9 cellular contexts compared by ENCODE assay signal in the genomic region with DNA sequence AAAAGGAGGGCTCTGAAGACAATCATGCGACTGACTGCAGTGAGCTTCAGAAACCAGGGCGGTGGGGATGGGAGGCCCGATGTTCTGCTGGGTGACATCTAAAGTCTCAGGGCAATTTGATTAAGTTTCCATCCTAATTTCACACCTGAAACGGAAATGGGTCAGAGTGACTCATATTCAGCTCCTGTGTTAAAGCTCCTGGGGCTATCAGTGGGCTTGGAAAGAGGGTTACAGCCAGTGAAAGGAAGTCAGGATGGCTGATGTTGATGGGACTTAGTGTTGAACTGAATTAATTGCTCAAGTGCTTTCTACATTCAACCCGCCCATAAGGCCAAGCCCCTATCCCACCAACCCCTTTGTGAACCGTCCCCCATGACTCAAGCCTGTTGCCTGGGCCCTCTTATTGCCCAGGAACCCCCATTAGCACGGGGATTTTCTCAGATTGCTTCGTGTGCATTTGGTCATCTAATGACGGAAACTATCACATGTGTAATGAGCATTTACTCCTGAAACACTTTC. TPM values are rescaled to one million over a fixed set of nuclear protein-coding genes. Genes with fewer than 3 reads are reported as not detected.
A peak's percentile ranks its signal among the peaks of the same experiment; 100 is the strongest.
DNase-seq lines count a peak whose midpoint lies in the region; ATAC-seq and TF ChIP-seq lines count a peak whose summit lies in the region.
"Had no signal": no experiment of that assay in that cellular context is flagged by ENCODE, and none has a peak within 500 bp of the region (broad histone marks: within the 10 kb centered on the region; RNA-seq: fewer than 3 reads in every experiment).

No MANE protein-coding gene starts in this region.

- intact Hi-C loops in activated B cell treated with CpG ODN at 0.5 μM for 24 hours (cut with micrococcal nuclease) = loop anchor here (1.0 kb wide), 1 partner anchor 19 kb away; no protein-coding TSS in a partner anchor
- intact Hi-C loops in esophagus muscularis mucosa (cut with DNase I) = loop anchor here (5.0 kb wide), 1 partner anchor 33 kb away; no protein-coding TSS in a partner anchor

- TF ChIP-seq POLR2A in esophagus muscularis mucosa (IDR thresholded peaks at IDR 0.05; ENCODE audit: low read depth) = no peak

- H3K36me3 ChIP-seq in esophagus muscularis mucosa = no peaks in the 10 kb centered on the region

- 95% methylated on average over 9 of the region's 9 CpGs for WGBS in esophagus muscularis mucosa

- POLR2A ChIA-PET in activated B cell treated with CpG ODN at 0.5 μM for 24 hours (lab: Charles Lee) = interaction anchor here (0.6 to 1.5 kb wide), 6 partner anchors 8 to 111 kb away, joined by 3 to 4 read pairs (median 4); partner anchors contain the start of gene TBC1D7

- no peaks in the 10 kb centered on the region for H3K9me3 ChIP-seq in esophagus muscularis mucosa

- CTCF ChIA-PET in activated B cell treated with CpG ODN at 0.5 μM for 24 hours (lab: Charles Lee) = no interaction called here

- peak overlapping the region; percentile 50 for H3K27ac Mint-ChIP-seq in activated B cell treated with CpG ODN at 0.5 μM for 24 hours

- ATAC-seq in GM19023 (IDR thresholded peaks at IDR 0.05; ENCODE audit: unreplicated experiment) = peak; percentile 66
- peak; percentile 65 for ATAC-seq in HG02759 (IDR thresholded peaks at IDR 0.05; ENCODE audit: unreplicated experiment)
- peak; percentile 77 for ATAC-seq in activated B cell treated with CpG ODN at 0.5 μM for 24 hours (ENCODE audit: low read depth)

- no peak overlapping the region for H3K27ac ChIP-seq in esophagus muscularis mucosa (replicated peaks in 1 of 4)

- peaks cover 0 to 21% (median 12%) of the 10 kb centered on the region in 4 donors for H3K4me1 ChIP-seq in esophagus muscularis mucosa

- DNase-seq in activated B cell treated with CpG ODN at 0.5 μM for 24 hours (no peak), DMS79 (lab: John Stamatoyannopoulos, UW) (no peak), esophagus muscularis mucosa (ENCODE audit: extremely low spot score) (no peak), cerebellum (ENCODE audit: low spot score) (no peak), GOT3 (lab: John Stamatoyannopoulos, UW) (no peak)
- peak; percentile 45 to 64 for DNase-seq in stimulated activated CD4-positive, alpha-beta T cell treated with anti-CD3 and anti-CD28 coated beads, Interleukin-2, amount 100 ng/mL, for 24 hours
- DNase-seq: foreskin melanocyte had no signal

- H3K9me3 Mint-ChIP-seq in activated B cell treated with CpG ODN at 0.5 μM for 24 hours = no peaks in the 10 kb centered on the region

- no peaks in the 10 kb centered on the region for H3K27me3 Mint-ChIP-seq in activated B cell treated with CpG ODN at 0.5 μM for 24 hours

- H3K4me3 Mint-ChIP-seq in activated B cell treated with CpG ODN at 0.5 μM for 24 hours = no peak overlapping the region

- H3K4me3 ChIP-seq in esophagus muscularis mucosa = no peak overlapping the region

- no peak for TF ChIP-seq EP300 in esophagus muscularis mucosa (IDR thresholded peaks at IDR 0.05)

- no peak for TF ChIP-seq CTCF in activated B cell treated with CpG ODN at 0.5 μM for 24 hours (IDR thresholded peaks at IDR 0.05)
- no peak for TF ChIP-seq CTCF in esophagus muscularis mucosa (IDR thresholded peaks at IDR 0.05)

- H3K4me1 Mint-ChIP-seq in activated B cell treated with CpG ODN at 0.5 μM for 24 hours = peaks cover 55% of the 10 kb centered on the region

- peaks cover 1% of the 10 kb centered on the region for H3K36me3 Mint-ChIP-seq in activated B cell treated with CpG ODN at 0.5 μM for 24 hours (ENCODE audit: low read depth)

- no peaks in the 10 kb centered on the region for H3K27me3 ChIP-seq in esophagus muscularis mucosa

RNA-seq across cellular contexts. Expression of gene TBC1D7, which starts 47.1 kb away (rescaled TPM):
- total RNA-seq in activated B cell treated with CpG ODN at 0.5 μM for 24 hours = 17.3 and 18.5 TPM in 2 replicates
- total RNA-seq in esophagus muscularis mucosa = 10 to 100 TPM in 1 of 4 donors, 1 to 10 TPM in 3; 5.5 to 12.5 (median 8.4) TPM
- 45.0 TPM for total RNA-seq in cerebellum

Comparison
In these comparisons a context has a peak if more than half of its experiments do, and no peak if none do; other contexts are left out.
1. DNase-seq: peak in stimulated activated CD4-positive, alpha-beta T cell treated with anti-CD3 and anti-CD28 coated beads, Interleukin-2, amount 100 ng/mL, for 24 hours (2 of 2); none in activated B cell treated with CpG ODN at 0.5 μM for 24 hours (single experiment), DMS79 (single experiment), esophagus muscularis mucosa (single experiment), cerebellum (single experiment) and GOT3 (single experiment).
2. Peak in every context shown above with its lines, with median percentiles within 50 percentile points of each other: ATAC-seq.